ENCODE assay signal across 38 cellular contexts in genomic region chr16:55898592-55898991, GRCh38. TPM values are rescaled to one million over a fixed set of nuclear protein-coding genes. Genes with fewer than 3 reads are reported as not detected.
"Had no signal": no experiment of that assay in that cellular context is flagged by ENCODE, and none has a peak within 500 bp of the region (broad histone marks: within the 10 kb centered on the region; RNA-seq: fewer than 3 reads in every experiment).

No MANE protein-coding gene starts in this region.

- DNase-seq: activated B cell treated with CpG ODN at 0.5 μM for 24 hours; activated CD4-positive, alpha-beta memory T cell treated with anti-CD3 and anti-CD28 coated beads for 36 hours; activated CD4-positive, alpha-beta T cell treated with anti-CD3 and anti-CD28 coated beads for 4 hours; activated CD4-positive, alpha-beta T cell treated with anti-CD3 and anti-CD28 coated beads, Interleukin-2, amount 10 ng/mL, durations not matched to agents 24 days and 14 days; activated CD4-positive, alpha-beta T cell treated with anti-CD3 and anti-CD28 coated beads, Interleukin-2, amount 50 U/mL, for 1 hour; activated CD4-positive, alpha-beta T cell treated with anti-CD3 and anti-CD28 coated beads, Interleukin-2, amount 50 U/mL, for 4 hours; activated CD4-positive, CD25-positive, alpha-beta regulatory T cell treated with anti-CD3 and anti-CD28 coated beads, Interleukin-2, amount 50 U/mL, for 72 hours; activated CD8-positive, alpha-beta memory T cell treated with anti-CD3 and anti-CD28 coated beads, Interleukin-2, amount 10 ng/mL, durations not matched to agents 7 days and 5 days; activated CD8-positive, alpha-beta T cell treated with anti-CD3 and anti-CD28 coated beads for 36 hours; activated effector memory CD4-positive, alpha-beta T cell treated with anti-CD3 and anti-CD28 coated beads, Interleukin-2, amount 50 U/mL, for 16 hours; activated gamma-delta T cell treated with Interleukin-2 at 50 U/mL for 16 hours; activated naive CD4-positive, alpha-beta T cell; activated naive CD4-positive, alpha-beta T cell treated with anti-CD3 and anti-CD28 coated beads for 36 hours; activated naive CD4-positive, alpha-beta T cell treated with anti-CD3 and anti-CD28 coated beads, Interleukin-2, amount 50 U/mL, for 16 hours; activated naive CD8-positive, alpha-beta T cell treated with anti-CD3 and anti-CD28 coated beads for 36 hours; activated T-cell treated with anti-CD3 and anti-CD28 coated beads for 4 hours; activated T-cell treated with anti-CD3 and anti-CD28 coated beads, Interleukin-2, amount 50 U/mL, for 1 hour; activated T-cell treated with anti-CD3 and anti-CD28 coated beads, Interleukin-2, amount 50 U/mL, for 4 hours; activated T-cell treated with anti-CD3 and anti-CD28 coated beads, Interleukin-2, amount 50 U/mL, for 72 hours; adrenal gland; amniotic stem cell; aorta; body of pancreas; brain microvascular endothelial cell; central memory CD4-positive, alpha-beta T cell; SW 1271; T-helper 1 cell; T-helper 2 cell; T-helper 9 cell had no signal

- H3K27ac ChIP-seq: adrenal gland, body of pancreas, brain microvascular endothelial cell, breast epithelium, VCaP had no signal

- H3K4me3 ChIP-seq: adrenal gland, body of pancreas, breast epithelium had no signal

- H3K27me3 ChIP-seq: adrenal gland, body of pancreas, brain microvascular endothelial cell, breast epithelium had no signal

- H3K4me1 Mint-ChIP-seq: activated B cell treated with CpG ODN at 0.5 μM for 24 hours; activated CD4-positive, alpha-beta T cell treated with anti-CD3 and anti-CD28 coated beads, Interleukin-2, amount 10 ng/mL, durations not matched to agents 24 days and 14 days; activated CD8-positive, alpha-beta memory T cell treated with anti-CD3 and anti-CD28 coated beads, Interleukin-2, amount 10 ng/mL, durations not matched to agents 7 days and 5 days; activated naive CD8-positive, alpha-beta T cell treated with anti-CD3 and anti-CD28 coated beads for 36 hours; activated T-helper 17 cell treated with anti-CD3 and anti-CD28 coated beads, Interleukin-2, amount 50 U/mL, for 72 hours had no signal

- H3K27me3 Mint-ChIP-seq: activated B cell treated with CpG ODN at 0.5 μM for 24 hours; activated CD4-positive, alpha-beta T cell treated with anti-CD3 and anti-CD28 coated beads, Interleukin-2, amount 10 ng/mL, durations not matched to agents 24 days and 14 days; activated CD8-positive, alpha-beta memory T cell treated with anti-CD3 and anti-CD28 coated beads, Interleukin-2, amount 10 ng/mL, durations not matched to agents 7 days and 5 days had no signal

- H3K4me1 ChIP-seq: adrenal gland, body of pancreas, breast epithelium had no signal

- H3K27ac Mint-ChIP-seq: activated B cell treated with CpG ODN at 0.5 μM for 24 hours; activated CD4-positive, alpha-beta memory T cell treated with anti-CD3 and anti-CD28 coated beads for 36 hours; activated CD4-positive, alpha-beta T cell treated with anti-CD3 and anti-CD28 coated beads, Interleukin-2, amount 10 ng/mL, durations not matched to agents 24 days and 14 days; activated CD8-positive, alpha-beta memory T cell treated with anti-CD3 and anti-CD28 coated beads, Interleukin-2, amount 10 ng/mL, durations not matched to agents 7 days and 5 days; activated CD8-positive, alpha-beta T cell treated with anti-CD3 and anti-CD28 coated beads for 36 hours; activated naive CD4-positive, alpha-beta T cell treated with anti-CD3 and anti-CD28 coated beads for 36 hours; activated naive CD4-positive, alpha-beta T cell treated with anti-CD3 and anti-CD28 coated beads, Interleukin-2, amount 50 U/mL, for 72 hours; activated naive CD8-positive, alpha-beta T cell treated with anti-CD3 and anti-CD28 coated beads for 36 hours; activated T-cell treated with anti-CD3 and anti-CD28 coated beads, Interleukin-2, amount 50 U/mL, for 72 hours; activated T-helper 1 cell treated with anti-CD3 and anti-CD28 coated beads, Interleukin-12 subunit alpha, Interleukin-12 subunit beta, Interleukin-2, Interleukin-4 antibody, amounts not matched to agents 30 ng/mL and 10 ng/mL and 1 ng/mL, durations not matched to agents 14 hours and 24 hours and 36 hours; activated T-helper 17 cell treated with anti-CD3 and anti-CD28 coated beads, Interleukin-2, amount 50 U/mL, for 72 hours; T-helper 1 cell treated with Interleukin-12 subunit alpha and Interleukin-12 subunit beta and Interleukin-4 antibody, amounts not matched to agents 30 μg/mL and 1 μg/mL, for 36 hours; T-helper 2 cell treated with Interferon-gamma antibody and Interleukin-4, amounts not matched to agents 5 μg/mL and 100 μg/mL, for 36 hours had no signal

- ATAC-seq: activated CD8-positive, alpha-beta memory T cell treated with anti-CD3 and anti-CD28 coated beads, Interleukin-2, amount 10 ng/mL, durations not matched to agents 7 days and 5 days; activated CD8-positive, alpha-beta T cell treated with anti-CD3 and anti-CD28 coated beads for 36 hours; activated naive CD4-positive, alpha-beta T cell treated with anti-CD3 and anti-CD28 coated beads, Interleukin-2, amount 50 U/mL, for 72 hours; activated T-cell treated with anti-CD3 and anti-CD28 coated beads, Interleukin-2, amount 50 U/mL, for 4 hours; activated T-cell treated with anti-CD3 and anti-CD28 coated beads, Interleukin-2, amount 50 U/mL, for 72 hours; activated T-helper 17 cell treated with anti-CD3 and anti-CD28 coated beads, Interleukin-2, amount 50 U/mL, for 72 hours; body of pancreas had no signal

- H3K4me3 Mint-ChIP-seq: activated B cell treated with CpG ODN at 0.5 μM for 24 hours; activated CD4-positive, alpha-beta memory T cell treated with anti-CD3 and anti-CD28 coated beads for 36 hours; activated CD4-positive, alpha-beta T cell treated with anti-CD3 and anti-CD28 coated beads, Interleukin-2, amount 10 ng/mL, durations not matched to agents 24 days and 14 days; activated CD8-positive, alpha-beta memory T cell treated with anti-CD3 and anti-CD28 coated beads, Interleukin-2, amount 10 ng/mL, durations not matched to agents 7 days and 5 days; activated CD8-positive, alpha-beta T cell treated with anti-CD3 and anti-CD28 coated beads for 36 hours; activated naive CD4-positive, alpha-beta T cell treated with anti-CD3 and anti-CD28 coated beads for 36 hours; activated naive CD8-positive, alpha-beta T cell treated with anti-CD3 and anti-CD28 coated beads for 36 hours; activated T-cell treated with anti-CD3 and anti-CD28 coated beads, Interleukin-2, amount 50 U/mL, for 4 hours; activated T-cell treated with anti-CD3 and anti-CD28 coated beads, Interleukin-2, amount 50 U/mL, for 72 hours; activated T-helper 1 cell treated with anti-CD3 and anti-CD28 coated beads, Interleukin-12 subunit alpha, Interleukin-12 subunit beta, Interleukin-2, Interleukin-4 antibody, amounts not matched to agents 30 ng/mL and 10 ng/mL and 1 ng/mL, durations not matched to agents 14 hours and 24 hours and 36 hours; activated T-helper 17 cell treated with anti-CD3 and anti-CD28 coated beads, Interleukin-2, amount 50 U/mL, for 72 hours; T-helper 1 cell treated with Interleukin-12 subunit alpha and Interleukin-12 subunit beta and Interleukin-4 antibody, amounts not matched to agents 30 μg/mL and 1 μg/mL, for 36 hours; T-helper 2 cell treated with Interferon-gamma antibody and Interleukin-4, amounts not matched to agents 5 μg/mL and 100 μg/mL, for 36 hours had no signal

- H3K36me3 Mint-ChIP-seq: activated CD4-positive, alpha-beta memory T cell treated with anti-CD3 and anti-CD28 coated beads for 36 hours; activated CD8-positive, alpha-beta memory T cell treated with anti-CD3 and anti-CD28 coated beads, Interleukin-2, amount 10 ng/mL, durations not matched to agents 7 days and 5 days; activated naive CD8-positive, alpha-beta T cell treated with anti-CD3 and anti-CD28 coated beads for 36 hours had no signal

- H3K36me3 ChIP-seq: adrenal gland, brain microvascular endothelial cell, breast epithelium had no signal

RNA-seq across cellular contexts. Expression of gene CES5A, which starts 23.4 kb away (rescaled TPM):
- total RNA-seq: activated B cell treated with CpG ODN at 0.5 μM for 24 hours; activated CD4-positive, alpha-beta memory T cell treated with anti-CD3 and anti-CD28 coated beads for 36 hours; activated CD4-positive, alpha-beta T cell treated with anti-CD3 and anti-CD28 coated beads, Interleukin-2, amount 10 ng/mL, durations not matched to agents 24 days and 14 days; activated CD8-positive, alpha-beta memory T cell treated with anti-CD3 and anti-CD28 coated beads, Interleukin-2, amount 10 ng/mL, durations not matched to agents 7 days and 5 days; activated CD8-positive, alpha-beta T cell treated with anti-CD3 and anti-CD28 coated beads for 36 hours; activated naive CD4-positive, alpha-beta T cell treated with anti-CD3 and anti-CD28 coated beads for 36 hours; activated naive CD4-positive, alpha-beta T cell treated with anti-CD3 and anti-CD28 coated beads, Interleukin-2, amount 50 U/mL, for 72 hours; activated naive CD8-positive, alpha-beta T cell treated with anti-CD3 and anti-CD28 coated beads for 36 hours; activated T-cell treated with anti-CD3 and anti-CD28 coated beads, Interleukin-2, amount 50 U/mL, for 4 hours; activated T-cell treated with anti-CD3 and anti-CD28 coated beads, Interleukin-2, amount 50 U/mL, for 72 hours; activated T-helper 1 cell treated with anti-CD3 and anti-CD28 coated beads, Interleukin-12 subunit alpha, Interleukin-12 subunit beta, Interleukin-2, Interleukin-4 antibody, amounts not matched to agents 30 ng/mL and 10 ng/mL and 1 ng/mL, durations not matched to agents 14 hours and 24 hours and 36 hours; activated T-helper 17 cell treated with anti-CD3 and anti-CD28 coated beads, Interleukin-2, amount 50 U/mL, for 72 hours; aorta; astrocyte; body of pancreas; breast epithelium; cardiac septum had no signal
